In the genomic region with DNA sequence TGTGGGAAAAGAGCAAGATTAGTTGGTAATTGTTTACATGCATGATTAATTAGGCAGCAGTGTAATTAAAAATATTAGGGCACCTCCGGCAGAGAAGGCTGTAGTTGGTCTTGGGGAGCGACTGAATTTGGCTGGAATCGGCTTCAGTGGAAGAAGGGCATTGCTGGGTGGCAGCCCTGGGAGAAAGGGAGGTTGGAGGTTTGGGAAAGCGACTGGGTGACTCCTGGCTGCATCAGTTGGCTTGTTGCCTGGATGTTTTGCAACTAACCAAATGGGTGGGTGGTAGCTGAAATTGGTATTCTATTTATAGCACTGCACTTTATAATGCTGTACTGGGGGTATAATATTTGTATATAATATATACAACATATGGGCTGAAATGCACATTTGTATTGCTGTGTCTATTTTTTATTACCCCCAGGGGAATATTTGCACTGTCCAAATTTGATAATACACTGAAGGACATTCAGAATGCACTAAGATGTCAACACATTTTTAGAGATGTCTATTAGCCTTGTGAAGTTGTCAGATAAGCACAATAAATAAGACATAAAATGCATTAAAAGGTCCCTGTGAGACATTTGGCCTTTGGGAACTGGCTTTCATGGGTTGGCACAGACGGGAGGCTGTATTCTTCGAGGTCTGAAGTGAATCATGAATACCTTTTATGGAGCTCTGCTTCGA, we compare ENCODE assay signal across 8 cellular contexts. TPM values are rescaled to one million over a fixed set of nuclear protein-coding genes. Genes with fewer than 3 reads are reported as not detected.
DNase-seq lines count a peak whose midpoint lies in the region; ATAC-seq and TF ChIP-seq lines count a peak whose summit lies in the region.

No MANE protein-coding gene starts in this region.

- H3K4me1 Mint-ChIP-seq in endodermal cell, result peaks cover 32% of the 10 kb centered on the region

- no peak for ATAC-seq in HG03025 (IDR thresholded peaks at IDR 0.05; ENCODE audit: low FRiP score, unreplicated experiment)

- H3K9me3 ChIP-seq in DOHH2 (ENCODE audit: control insufficient read depth, insufficient read depth, low read length) (no peaks in the 10 kb centered on the region), NT2/D1 (ENCODE audit: insufficient read depth, low read length) (peaks cover 33% of the 10 kb centered on the region; the same call in 1 of the 2 replicates), endodermal cell (ENCODE audit: control insufficient read depth, low read length) (no peaks in the 10 kb centered on the region)

- WGBS in endodermal cell (ENCODE audit: insufficient coverage in 1 of 2, insufficient read length in 1 of 2), 2 experiments, result 88 to 98% methylated on average over 4 to 7 of the region's 7 CpGs

- no peak for DNase-seq in NT2/D1 (ENCODE audit: low read depth, low spot score)
- no peak for DNase-seq in endodermal cell
- peak; percentile 27 for DNase-seq in occipital lobe (lab: John Stamatoyannopoulos, UW)
- no peak for DNase-seq in HuH-7 (ENCODE audit: low spot score)
- no peak for DNase-seq in GM10248 (ENCODE audit: extremely low spot score)
- no peak for DNase-seq in HPDE6-E6E7 (ENCODE audit: extremely low spot score)

- no peaks in the 10 kb centered on the region for H3F3A ChIP-seq in DOHH2 (ENCODE audit: control insufficient read depth, insufficient read depth)

- H3K27ac Mint-ChIP-seq in endodermal cell, result no peak overlapping the region

- peak overlapping the region; percentile 26 for H3K9ac ChIP-seq in NT2/D1 (ENCODE audit: insufficient read length, low read depth)
- peak overlapping the region; percentile 66 for H3K9ac ChIP-seq in endodermal cell (ENCODE audit: extremely low read depth, low read length, poor library complexity, severe bottlenecking)

- peaks cover 9% of the 10 kb centered on the region for H3K79me2 ChIP-seq in DOHH2 (ENCODE audit: control insufficient read depth, low read length)

- H3K36me3 Mint-ChIP-seq in endodermal cell (ENCODE audit: low read depth), result no peaks in the 10 kb centered on the region

- H3K27ac ChIP-seq in DOHH2 (ENCODE audit: low read depth, low read length) (peak overlapping the region; percentile 70; the same call in 1 of the 2 replicates), endodermal cell (ENCODE audit: low read depth, low read length) (no peak overlapping the region)

- H3K4me3 ChIP-seq in DOHH2 (ENCODE audit: low read length) (peak overlapping the region; percentile 81), NT2/D1 (ENCODE audit: insufficient read length, low read depth) (no peak overlapping the region), endodermal cell (ENCODE audit: low read length) (peak overlapping the region; percentile 82)

- CTCF ChIA-PET in GM10248 (lab: Yijun Ruan, JAX), result interaction anchor here (0.9 to 1.7 kb wide), 9 partner anchors 11 to 628 kb away, joined by 3 to 12 read pairs (median 4); no protein-coding TSS in a partner anchor

- H3K9me3 Mint-ChIP-seq in endodermal cell, result no peaks in the 10 kb centered on the region

- H3K36me3 ChIP-seq in DOHH2 (ENCODE audit: control insufficient read depth, low read length), result no peaks in the 10 kb centered on the region
- H3K36me3 ChIP-seq in NT2/D1 (ENCODE audit: insufficient read depth, insufficient read length, low read length), result no peaks in the 10 kb centered on the region
- no peaks in the 10 kb centered on the region for H3K36me3 ChIP-seq in endodermal cell (ENCODE audit: control insufficient read depth, insufficient read depth, low read length)

- no peaks in the 10 kb centered on the region for H4K20me1 ChIP-seq in DOHH2 (ENCODE audit: control insufficient read depth, insufficient read depth, low read depth, low read length)

- POLR2A ChIA-PET in GM10248 (lab: Yijun Ruan, JAX), result no interaction called here

- H3K4me1 ChIP-seq in DOHH2 (ENCODE audit: control insufficient read depth, low read length) (peaks cover 22% of the 10 kb centered on the region), NT2/D1 (ENCODE audit: insufficient read depth, insufficient read length) (peaks cover 2% of the 10 kb centered on the region), endodermal cell (ENCODE audit: control insufficient read depth, insufficient read depth, low read length) (no peaks in the 10 kb centered on the region)

- H3K27me3 ChIP-seq in DOHH2 (ENCODE audit: control insufficient read depth, low read length) (peaks cover 6% of the 10 kb centered on the region; the same call in 1 of the 2 replicates), NT2/D1 (ENCODE audit: insufficient read depth, insufficient read length) (no peaks in the 10 kb centered on the region), endodermal cell (ENCODE audit: control insufficient read depth, insufficient read depth, low read length, poor library complexity, severe bottlenecking) (no peaks in the 10 kb centered on the region)

- no peaks in the 10 kb centered on the region for H3K27me3 Mint-ChIP-seq in endodermal cell (ENCODE audit: insufficient read depth)

- no peaks in the 10 kb centered on the region for H3K9me2 ChIP-seq in DOHH2 (replicated peaks; ENCODE audit: control insufficient read depth, low read length)

- peak overlapping the region; percentile 61 for H3K4me3 Mint-ChIP-seq in endodermal cell

- H3K4me2 ChIP-seq in DOHH2 (ENCODE audit: low read length), result peak overlapping the region; percentile 66

- TF ChIP-seq CTCF in DOHH2 (IDR thresholded peaks at IDR 0.05; ENCODE audit: low read depth, low read length, poor library complexity, severe bottlenecking), result no peak
- TF ChIP-seq CTCF in endodermal cell (conservative IDR thresholded peaks at IDR 0.05), result no peak
- no peak for TF ChIP-seq CTCF in GM10248 (IDR thresholded peaks at IDR 0.05; ENCODE audit: control extremely low read depth, extremely low read depth, low read depth, missing control alignments)

RNA-seq across cellular contexts. Expression of a gene that starts 1.7 kb away (rescaled TPM):
- total RNA-seq in endodermal cell, result 10 to 100 TPM; 10.1 to 11.5 TPM
- polyA plus RNA-seq in endodermal cell (2013, experiment 1 of 2), result 15.2 TPM
- polyA plus RNA-seq in endodermal cell (2013, experiment 2 of 2), result 13.8 TPM
- total RNA-seq in occipital lobe, result 12.0 TPM

RNA-seq across cellular contexts. Expression of a gene that starts 39.8 kb away (rescaled TPM):
- total RNA-seq in endodermal cell, result 100 to 1,000 TPM in 1 of 2 donors, 10 to 100 TPM in 1; 88.0 to 120 TPM
- 58.8 TPM for polyA plus RNA-seq in endodermal cell (2013, experiment 1 of 2)
- polyA plus RNA-seq in endodermal cell (2013, experiment 2 of 2), result 62.1 TPM
- total RNA-seq in occipital lobe, result 95.0 TPM
